ENCODE assay signal across 11 cellular contexts in genomic region chr6:157831018-157831369, GRCh38. TPM values are rescaled to one million over a fixed set of nuclear protein-coding genes. Genes with fewer than 3 reads are reported as not detected.
DNase-seq lines count a peak whose midpoint lies in the region; ATAC-seq and TF ChIP-seq lines count a peak whose summit lies in the region.
"Had no signal": no experiment of that assay in that cellular context is flagged by ENCODE, and none has a peak within 500 bp of the region (broad histone marks: within the 10 kb centered on the region; RNA-seq: fewer than 3 reads in every experiment).

No MANE protein-coding gene starts in this region.

- peaks cover 22% of the 10 kb centered on the region for H3K9me3 Mint-ChIP-seq in activated naive CD4-positive, alpha-beta T cell treated with anti-CD3 and anti-CD28 coated beads for 36 hours
- H3K9me3 Mint-ChIP-seq in glutamatergic neuron (ENCODE audit: unreplicated experiment), result peaks cover 19% of the 10 kb centered on the region
- peaks cover 9 to 13% of the 10 kb centered on the region in 2 donors for H3K9me3 Mint-ChIP-seq in stimulated activated naive B cell treated with anti-CD40 and anti-IgM and Interleukin-4, amounts not matched to agents 10 μg/mL and 1 μg/mL and 100 μg/mL, for 72 hours

- H3K4me1 Mint-ChIP-seq in activated naive CD4-positive, alpha-beta T cell treated with anti-CD3 and anti-CD28 coated beads for 36 hours (ENCODE audit: low read depth), result peaks cover 71% of the 10 kb centered on the region
- peaks cover 45% of the 10 kb centered on the region for H3K4me1 Mint-ChIP-seq in T-helper 17 cell
- H3K4me1 Mint-ChIP-seq in glutamatergic neuron (ENCODE audit: low read depth, unreplicated experiment), result peaks cover 58% of the 10 kb centered on the region
- peaks cover 42 to 64% of the 10 kb centered on the region in 2 donors for H3K4me1 Mint-ChIP-seq in stimulated activated naive B cell treated with anti-CD40 and anti-IgM and Interleukin-4, amounts not matched to agents 10 μg/mL and 1 μg/mL and 100 μg/mL, for 72 hours

- CTCF ChIA-PET in activated naive CD4-positive, alpha-beta T cell treated with anti-CD3 and anti-CD28 coated beads for 36 hours (lab: Charles Lee), result interaction anchor here (0.7 to 2.6 kb wide), 6 partner anchors 42 to 195 kb away, joined by 3 to 12 read pairs (median 5); no protein-coding TSS in a partner anchor

- peaks cover 3% of the 10 kb centered on the region for H3K9me3 ChIP-seq in T-helper 17 cell (ENCODE audit: control insufficient read depth, low read length, poor library complexity, severe bottlenecking)

- intact Hi-C loops in activated naive CD4-positive, alpha-beta T cell treated with anti-CD3 and anti-CD28 coated beads for 36 hours (cut with micrococcal nuclease), result no loop called here

- peaks cover 40% of the 10 kb centered on the region for H3K36me3 Mint-ChIP-seq in activated naive CD4-positive, alpha-beta T cell treated with anti-CD3 and anti-CD28 coated beads for 36 hours (ENCODE audit: low read depth)
- H3K36me3 Mint-ChIP-seq in T-helper 17 cell (ENCODE audit: low read depth), result peaks cover 10% of the 10 kb centered on the region
- no peaks in the 10 kb centered on the region for H3K36me3 Mint-ChIP-seq in glutamatergic neuron (ENCODE audit: unreplicated experiment)
- H3K36me3 Mint-ChIP-seq in stimulated activated naive B cell treated with anti-CD40 and anti-IgM and Interleukin-4, amounts not matched to agents 10 μg/mL and 1 μg/mL and 100 μg/mL, for 72 hours, result peaks cover 44 to 60% of the 10 kb centered on the region in 2 donors

- DNase-seq in activated naive CD4-positive, alpha-beta T cell treated with anti-CD3 and anti-CD28 coated beads for 36 hours, result no peak
- DNase-seq in activated naive CD4-positive, alpha-beta T cell treated with anti-CD3 and anti-CD28 coated beads, Interleukin-2, amount 50 U/mL, for 16 hours, result no peak
- DNase-seq in T-helper 17 cell (no peak), glutamatergic neuron (no peak), mesenteric fat pad (ENCODE audit: low spot score) (no peak), GM19240 (ENCODE audit: insufficient read length, low spot score) (no peak), GF-D8 (lab: John Stamatoyannopoulos, UW) (no peak)
- no peak for DNase-seq in stimulated activated naive B cell treated with anti-CD40 and anti-IgM and Interleukin-4, amounts not matched to agents 10 μg/mL and 1 μg/mL and 100 μg/mL, for 72 hours
- DNase-seq: NCI-H510A treated with DMSO at 0.1 percent for 48 hours; SHP77; stimulated activated CD8-positive, alpha-beta memory T cell treated with anti-CD3 and anti-CD28 coated beads, Interleukin-4, amount 100 ng/mL, for 48 hours had no signal

- H3K27ac Mint-ChIP-seq in activated naive CD4-positive, alpha-beta T cell treated with anti-CD3 and anti-CD28 coated beads for 36 hours, result peak overlapping the region; percentile 54
- H3K27ac Mint-ChIP-seq in T-helper 17 cell, result no peak overlapping the region
- H3K27ac Mint-ChIP-seq in glutamatergic neuron (ENCODE audit: unreplicated experiment), result peak overlapping the region; percentile 100
- peak overlapping the region; percentile 90 for H3K27ac Mint-ChIP-seq in stimulated activated naive B cell treated with anti-CD40 and anti-IgM and Interleukin-4, amounts not matched to agents 10 μg/mL and 1 μg/mL and 100 μg/mL, for 72 hours

- peak overlapping the region; percentile 34 for H3K4me3 Mint-ChIP-seq in activated naive CD4-positive, alpha-beta T cell treated with anti-CD3 and anti-CD28 coated beads for 36 hours
- H3K4me3 Mint-ChIP-seq in T-helper 17 cell (peak overlapping the region; percentile 61), glutamatergic neuron (ENCODE audit: unreplicated experiment) (peak overlapping the region; percentile 81)
- H3K4me3 Mint-ChIP-seq in stimulated activated naive B cell treated with anti-CD40 and anti-IgM and Interleukin-4, amounts not matched to agents 10 μg/mL and 1 μg/mL and 100 μg/mL, for 72 hours, result peak overlapping the region; percentile 12 to 73

- no peak for TF ChIP-seq CTCF in glutamatergic neuron (IDR thresholded peaks at IDR 0.05; ENCODE audit: partially characterized antibody, unreplicated experiment)

- H3K27me3 Mint-ChIP-seq in activated naive CD4-positive, alpha-beta T cell treated with anti-CD3 and anti-CD28 coated beads for 36 hours (ENCODE audit: low read depth), result no peaks in the 10 kb centered on the region
- no peaks in the 10 kb centered on the region for H3K27me3 Mint-ChIP-seq in T-helper 17 cell
- H3K27me3 Mint-ChIP-seq in glutamatergic neuron (ENCODE audit: unreplicated experiment), result peaks cover 11% of the 10 kb centered on the region
- H3K27me3 Mint-ChIP-seq in stimulated activated naive B cell treated with anti-CD40 and anti-IgM and Interleukin-4, amounts not matched to agents 10 μg/mL and 1 μg/mL and 100 μg/mL, for 72 hours, result no peaks in the 10 kb centered on the region

- ATAC-seq in T-helper 17 cell, result no peak
- ATAC-seq in stimulated activated naive B cell treated with anti-CD40 and anti-IgM and Interleukin-4, amounts not matched to agents 10 μg/mL and 1 μg/mL and 100 μg/mL, for 72 hours (replicated peaks), result no peak

RNA-seq across cellular contexts. Expression of gene SNX9, which starts 7.9 kb away (rescaled TPM):
- total RNA-seq in activated naive CD4-positive, alpha-beta T cell treated with anti-CD3 and anti-CD28 coated beads for 36 hours, result 10 to 100 TPM; 34.3 to 34.6 TPM
- total RNA-seq in T-helper 17 cell (10 to 100 TPM; 21.2 to 38.9 TPM), glutamatergic neuron (ENCODE audit: unreplicated experiment) (45.7 TPM), mesenteric fat pad (86.9 TPM)
